ENCODE assay signal across 19 cellular contexts in the genomic region with DNA sequence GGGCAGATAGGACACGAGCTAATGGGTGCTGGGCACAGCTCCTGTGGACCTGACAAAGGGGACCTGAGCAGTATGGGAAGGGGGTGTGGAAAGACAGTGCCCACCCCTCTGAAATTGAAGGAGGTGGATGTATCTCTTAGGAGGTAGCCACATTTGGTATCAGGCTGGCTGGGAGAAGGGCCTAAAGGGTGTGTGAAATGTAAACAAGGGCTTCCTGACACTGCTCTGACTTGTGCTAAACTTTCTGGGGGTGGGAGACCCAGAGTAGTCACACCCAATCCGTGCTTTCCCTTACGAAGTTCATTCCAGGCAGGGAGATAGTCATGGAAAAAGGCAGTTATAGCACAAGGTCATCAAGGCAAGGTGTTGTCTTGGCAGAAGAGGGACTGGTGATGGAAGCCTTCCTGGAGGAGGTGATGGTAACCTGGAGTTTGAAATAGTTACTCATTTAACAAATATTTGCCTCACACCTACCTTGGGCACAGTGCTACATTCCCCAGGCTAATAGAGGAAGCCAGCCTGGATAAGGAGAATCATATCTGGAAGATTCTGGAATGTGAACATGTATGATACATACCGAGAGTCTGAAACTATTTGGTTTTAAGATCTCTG. TPM values are rescaled to one million over a fixed set of nuclear protein-coding genes. Genes with fewer than 3 reads are reported as not detected.
A peak's percentile ranks its signal among the peaks of the same experiment; 100 is the strongest.
DNase-seq lines count a peak whose midpoint lies in the region; ATAC-seq, FAIRE-seq and TF ChIP-seq lines count a peak whose summit lies in the region.
"Had no signal": no experiment of that assay in that cellular context is flagged by ENCODE, and none has a peak within 500 bp of the region (broad histone marks: within the 10 kb centered on the region; RNA-seq: fewer than 3 reads in every experiment).

No MANE protein-coding gene starts in this region.

- 71% methylated on average over 4 of the region's 4 CpGs for WGBS in K562 (ENCODE audit: insufficient coverage, low coverage, missing lambda C conversion rate)
- 72% methylated on average over 4 of the region's 4 CpGs for WGBS in mesenchymal stem cell

- no peak overlapping the region for H3K18ac ChIP-seq in mesenchymal stem cell (ENCODE audit: low read depth in 1 of 2, low read length in 2 of 2)

- H2BK120ac ChIP-seq in mesenchymal stem cell (ENCODE audit: low read depth, low read length), result no peak overlapping the region

- no peak overlapping the region for H2BK12ac ChIP-seq in mesenchymal stem cell (ENCODE audit: low read length in 2 of 2)

- in situ Hi-C loops in K562 (cut with MboI), result no loop called here

- no peak overlapping the region for H3K9ac ChIP-seq in K562 (ENCODE audit: insufficient read depth in 1 of 2, low read depth in 2 of 2, low read length in 2 of 2)
- H3K9ac ChIP-seq in mesenchymal stem cell (ENCODE audit: low read length), result no peak overlapping the region

- no peak overlapping the region for H3K23ac ChIP-seq in mesenchymal stem cell (ENCODE audit: low read length in 2 of 2)

- H3K9me1 ChIP-seq in K562 (ENCODE audit: control insufficient read depth, insufficient read depth, low read length), result peaks cover 6% of the 10 kb centered on the region

- BruUV-seq in MCF 10A (replicated peaks; lab: Mats Ljungman, UMichigan) (no TSS peak), K562 (replicated peaks; lab: Mats Ljungman, UMichigan) (no TSS peak)

- no peak for TF ChIP-seq EP300 in K562 (IDR thresholded peaks at IDR 0.05; ENCODE audit: low read length)

- no peak for TF ChIP-seq CTCF in MCF 10A (IDR thresholded peaks at IDR 0.05; ENCODE audit: unreplicated experiment)
- TF ChIP-seq CTCF in breast epithelium (IDR thresholded peaks at IDR 0.05), result no peak
- no peak for TF ChIP-seq CTCF in K562 (IDR thresholded peaks at IDR 0.05 in 2 of 3, conservative IDR thresholded peaks at IDR 0.05 in 1 of 3; ENCODE audit: insufficient read depth in 2 of 3, low read depth in 1 of 3, low read length in 3 of 3)
- no peak for TF ChIP-seq CTCF in glutamatergic neuron (IDR thresholded peaks at IDR 0.05; ENCODE audit: partially characterized antibody, unreplicated experiment)

- H3K36me3 ChIP-seq in breast epithelium, result no peaks in the 10 kb centered on the region
- H3K36me3 ChIP-seq in K562 (ENCODE audit: control insufficient read depth, insufficient read depth, low read length), result peaks cover 63% of the 10 kb centered on the region; the same call in 2 of the 3 replicates
- peaks cover 43 to 55% of the 10 kb centered on the region in 2 experiments for H3K36me3 ChIP-seq in mesenchymal stem cell (ENCODE audit: control insufficient read depth in 1 of 2, insufficient read depth in 2 of 2, low read depth in 1 of 2, low read length in 2 of 2)

- FAIRE-seq in K562 (lab: Jason Lieb, UNC), result no peak

- H2BK15ac ChIP-seq in mesenchymal stem cell (ENCODE audit: low read depth, poor library complexity, severe bottlenecking), result no peak overlapping the region

- no peak overlapping the region for H2BK5ac ChIP-seq in mesenchymal stem cell (ENCODE audit: low read depth, low read length, poor library complexity, severe bottlenecking)

- H3K9me3 ChIP-seq in breast epithelium, result no peaks in the 10 kb centered on the region
- no peaks in the 10 kb centered on the region for H3K9me3 ChIP-seq in K562 (replicated peaks; ENCODE audit: control insufficient read depth, insufficient read depth, low read depth, low read length)
- H3K9me3 ChIP-seq in mesenchymal stem cell (ENCODE audit: control insufficient read depth, low read length), result no peaks in the 10 kb centered on the region

- H2AK5ac ChIP-seq in mesenchymal stem cell (ENCODE audit: low read length, severe bottlenecking), result no peak overlapping the region

- H3K4me3 Mint-ChIP-seq in MCF 10A (ENCODE audit: unreplicated experiment) (no peak overlapping the region), glutamatergic neuron (ENCODE audit: unreplicated experiment) (no peak overlapping the region)
- H3K4me3 Mint-ChIP-seq: CD4-positive, alpha-beta memory T cell; GM23338; T-cell had no signal

- peaks cover 21% of the 10 kb centered on the region for H3K79me2 ChIP-seq in K562 (ENCODE audit: control insufficient read depth, insufficient read depth, low read length)

- H3K27ac ChIP-seq in breast epithelium, result no peak overlapping the region
- H3K27ac ChIP-seq in K562 (ENCODE audit: extremely low read depth, low read depth, low read length), result no peak overlapping the region
- no peak overlapping the region for H3K27ac ChIP-seq in mesenchymal stem cell (ENCODE audit: low read length, poor library complexity, severe bottlenecking)
- H3K27ac ChIP-seq: SK-N-MC had no signal

- POLR2A ChIA-PET in MCF 10A (lab: Yijun Ruan, JAX) (no interaction called here), K562 (lab: Yijun Ruan, JAX) (interaction anchor here (0.5 to 3.8 kb wide), 3 partner anchors 12 to 62 kb away, joined by 3 to 16 read pairs (median 3); no protein-coding TSS in a partner anchor)

- H3K27me3 Mint-ChIP-seq in MCF 10A (ENCODE audit: insufficient read depth, unreplicated experiment) (no peaks in the 10 kb centered on the region), glutamatergic neuron (ENCODE audit: unreplicated experiment) (no peaks in the 10 kb centered on the region)
- H3K27me3 Mint-ChIP-seq: CD4-positive, alpha-beta memory T cell; T-cell had no signal

- no peak overlapping the region for H4K91ac ChIP-seq in mesenchymal stem cell (ENCODE audit: low read length)

- H3K36me3 Mint-ChIP-seq in MCF 10A (ENCODE audit: insufficient read depth, unreplicated experiment), result peaks cover 31% of the 10 kb centered on the region
- H3K36me3 Mint-ChIP-seq in glutamatergic neuron (ENCODE audit: unreplicated experiment), result no peaks in the 10 kb centered on the region
- H3K36me3 Mint-ChIP-seq: CD4-positive, alpha-beta memory T cell; T-cell had no signal

- CTCF ChIA-PET in MCF 10A (lab: Yijun Ruan, JAX) (interaction anchor here (0.5 to 0.6 kb wide), 2 partner anchors 13 to 612 kb away, joined by 3 to 4 read pairs; no protein-coding TSS in a partner anchor), K562 (lab: Yijun Ruan, JAX; ENCODE audit: low intra/inter-chr PET ratio) (no interaction called here)

- TF ChIP-seq POLR2A in breast epithelium (IDR thresholded peaks at IDR 0.05), result no peak
- no peak for TF ChIP-seq POLR2A in K562 (conservative IDR thresholded peaks at IDR 0.05)

- H4K20me1 ChIP-seq in K562 (replicated peaks; ENCODE audit: control insufficient read depth, insufficient read depth, low read length), result 0 out of 2 replicates have a peak, but pooled peaks cover 9% of the 10 kb centered on the region

- DNase-seq in MCF 10A (ENCODE audit: unreplicated experiment), result no peak
- no peak for DNase-seq in breast epithelium (ENCODE audit: low spot score in 2 of 2)
- no peak for DNase-seq in K562 (ENCODE audit: extremely low read depth in 1 of 4, low spot score in 3 of 4)
- no peak for DNase-seq in mesenchymal stem cell
- no peak for DNase-seq in glutamatergic neuron
- DNase-seq in NOMO-1 (lab: John Stamatoyannopoulos, UW; ENCODE audit: unreplicated experiment in 2 of 2), result no peak
- DNase-seq in NCI-H1417 treated with DMSO at 0.1 percent for 48 hours (lab: John Stamatoyannopoulos, UW), result no peak
- DNase-seq: 8988T; CD4-positive, alpha-beta memory T cell; MV-4-11; NCI-H1417; NCI-H1930; NCI-H446; NCI-H69; T-cell had no signal

- no peak for TF ChIP-seq RAD21 in K562 (CRISPR knock-in tag; conservative IDR thresholded peaks at IDR 0.05 in 1 of 2, IDR thresholded peaks at IDR 0.05 in 1 of 2)

- peak overlapping the region; percentile 61 for H4K8ac ChIP-seq in mesenchymal stem cell (ENCODE audit: low read length)

- H3K4ac ChIP-seq in mesenchymal stem cell (ENCODE audit: low read depth in 1 of 2, low read length in 2 of 2), result no peak overlapping the region

- H2AFZ ChIP-seq in K562 (ENCODE audit: low read depth, low read length) (no peak overlapping the region), mesenchymal stem cell (ENCODE audit: low read depth, low read length) (no peak overlapping the region)
- H2AFZ ChIP-seq: GM23338 had no signal

- H3K79me1 ChIP-seq in mesenchymal stem cell (replicated peaks; ENCODE audit: low read length, poor library complexity, severe bottlenecking), result peaks cover 21% of the 10 kb centered on the region

- ATAC-seq in K562 (no peak), HG02938 (IDR thresholded peaks at IDR 0.05; ENCODE audit: unreplicated experiment) (no peak)
- ATAC-seq: GM23338, HCT116, T-cell had no signal

- H3K4me2 ChIP-seq in K562 (ENCODE audit: insufficient read depth, low read length), result no peak overlapping the region
- no peak overlapping the region for H3K4me2 ChIP-seq in mesenchymal stem cell (ENCODE audit: low read length, poor library complexity, severe bottlenecking)
- H3K4me2 ChIP-seq: GM23338 had no signal

- intact Hi-C loops in MCF 10A (cut with micrococcal nuclease) (no loop called here), breast epithelium (cut with DNase I; ENCODE audit: low total_unique reads) (loop anchor here (1.0 kb wide), 1 partner anchor 40 kb away; no protein-coding TSS in a partner anchor), K562 (cut with micrococcal nuclease) (no loop called here)

- H3K4me3 ChIP-seq in breast epithelium, result no peak overlapping the region
- no peak overlapping the region for H3K4me3 ChIP-seq in K562
- H3K4me3 ChIP-seq in mesenchymal stem cell (ENCODE audit: insufficient read depth in 1 of 2, low read depth in 1 of 2, low read length in 2 of 2), result no peak overlapping the region
- H3K4me3 ChIP-seq: GM23338, SK-N-MC had no signal

- H3K9me3 Mint-ChIP-seq in MCF 10A (ENCODE audit: unreplicated experiment) (no peaks in the 10 kb centered on the region), glutamatergic neuron (ENCODE audit: unreplicated experiment) (peaks cover 5% of the 10 kb centered on the region)
- H3K9me3 Mint-ChIP-seq: GM23338, T-cell had no signal

- no peak overlapping the region for H3K14ac ChIP-seq in mesenchymal stem cell (ENCODE audit: low read length in 2 of 2)

- H3K27me3 ChIP-seq in breast epithelium (no peaks in the 10 kb centered on the region), K562 (ENCODE audit: control insufficient read depth in 2 of 2, insufficient read depth in 2 of 2, low read length in 2 of 2) (no peaks in the 10 kb centered on the region), mesenchymal stem cell (ENCODE audit: control insufficient read depth in 1 of 2, insufficient read depth in 1 of 2, low read length in 2 of 2) (no peaks in the 10 kb centered on the region)

- H3K4me1 Mint-ChIP-seq in MCF 10A (ENCODE audit: insufficient read depth, unreplicated experiment) (peaks cover 21% of the 10 kb centered on the region), glutamatergic neuron (ENCODE audit: low read depth, unreplicated experiment) (peaks cover 3% of the 10 kb centered on the region)

- H3K27ac Mint-ChIP-seq in MCF 10A (ENCODE audit: low read depth, unreplicated experiment) (peak overlapping the region; percentile 19), glutamatergic neuron (ENCODE audit: unreplicated experiment) (no peak overlapping the region)
- H3K27ac Mint-ChIP-seq: GM23338, T-cell had no signal

- H3K4me1 ChIP-seq in breast epithelium (peaks cover 0 to 3% of the 10 kb centered on the region in 2 donors), K562 (replicated peaks in 1 of 2; ENCODE audit: control insufficient read depth in 2 of 2, insufficient read depth in 2 of 2, low read length in 2 of 2) (peaks cover 11 to 42% of the 10 kb centered on the region in 2 experiments; a peak in 4 of 5 replicates), mesenchymal stem cell (ENCODE audit: control insufficient read depth, insufficient read depth, low read depth, low read length) (peaks cover 30% of the 10 kb centered on the region)

RNA-seq across cellular contexts. Expression of a gene that starts 5.3 kb away (rescaled TPM):
- 3.6 and 4.8 TPM in 2 replicates for total RNA-seq in MCF 10A (2022)
- 10 to 100 TPM in 2 of 3 donors, 1 to 10 TPM in 1; 5.4 to 12.5 (median 12.3) TPM for total RNA-seq in breast epithelium
- total RNA-seq in K562 (2011; cell fraction: chromatin; rRNA removed; ENCODE audit: low replicate concordance), result 1.4 and 6.8 TPM in 2 replicates
- 5.8 TPM in 2 replicates for total RNA-seq in K562 (2011; cell fraction: nucleolus; rRNA removed)
- 4.1 and 6.1 TPM in 2 replicates for total RNA-seq in K562 (2011; cell fraction: nucleoplasm; rRNA removed)
- total RNA-seq in K562 (2014; rRNA removed), result 3.0 and 4.5 TPM in 2 replicates
- total RNA-seq in K562 (2014; rRNA removed; fragmentation: Illumina TruSeq; extraction: Trizol), result 0.70 and 1.5 TPM in 2 replicates
- total RNA-seq in K562 (2015; rRNA removed; fragmentation: Illumina TruSeq; extraction: Trizol), result 1.7 and 2.2 TPM in 2 replicates
- 4.4 and 5.2 TPM in 2 replicates for total RNA-seq in K562 (2021)
- 1.3 and 2.3 TPM in 2 replicates for polyA plus RNA-seq in K562 (2011; rRNA removed)
- 2.0 and 4.9 TPM in 2 replicates for polyA plus RNA-seq in K562 (2011; cell fraction: cytosol; rRNA removed)
- polyA plus RNA-seq in K562 (2011; cell fraction: nucleus; rRNA removed), result 6.8 and 13.1 TPM in 2 replicates
- 3.7 and 4.3 TPM in 2 replicates for polyA plus RNA-seq in K562 (2012)
- 1.5 and 3.0 TPM in 2 replicates for polyA plus RNA-seq in K562 (2014; fragmentation: Illumina TruSeq; extraction: Trizol)
- under 1 TPM; 0.31 to 0.64 TPM for polyA plus RNA-seq in K562 (2014; fragmentation: Nextera tagmentation; extraction: Ambion mirVana)
- polyA plus RNA-seq in K562 (2014; rRNA removed), result 3.7 and 4.5 TPM in 2 replicates
- polyA minus RNA-seq in K562 (2011; rRNA and poly(A)+ RNA removed), result 0.36 and 0.39 TPM in 2 replicates
- 1.1 and 5.4 TPM in 2 replicates for polyA minus RNA-seq in K562 (2011; cell fraction: cytosol; rRNA and poly(A)+ RNA removed)
- 1.7 and 2.2 TPM in 2 replicates for polyA minus RNA-seq in K562 (2011; cell fraction: nucleus; rRNA and poly(A)+ RNA removed)
- polyA plus RNA-seq in mesenchymal stem cell (2013, experiment 1 of 2), result 2.9 TPM
- 3.2 TPM for polyA plus RNA-seq in mesenchymal stem cell (2013, experiment 2 of 2)
- total RNA-seq in glutamatergic neuron (ENCODE audit: unreplicated experiment), result 6.3 TPM

RNA-seq across cellular contexts. Expression of a gene that starts 7.1 kb away (rescaled TPM):
- total RNA-seq in MCF 10A (2022) (56.3 and 68.4 TPM in 2 replicates), breast epithelium (10 to 100 TPM; 19.8 to 49.9 (median 37.0) TPM), K562 (2014; rRNA removed) (86.8 and 116 TPM in 2 replicates), K562 (2014; rRNA removed; fragmentation: Illumina TruSeq; extraction: Trizol) (23.4 and 31.0 TPM in 2 replicates), K562 (2015; rRNA removed; fragmentation: Illumina TruSeq; extraction: Trizol) (43.8 and 45.9 TPM in 2 replicates), K562 (2021) (76.2 and 78.0 TPM in 2 replicates), glutamatergic neuron (ENCODE audit: unreplicated experiment) (45.7 TPM)
- 27.8 and 57.7 TPM in 2 replicates for total RNA-seq in K562 (2011; cell fraction: chromatin; rRNA removed; ENCODE audit: low replicate concordance)
- total RNA-seq in K562 (2011; cell fraction: nucleolus; rRNA removed), result 51.2 and 57.7 TPM in 2 replicates
- 45.8 and 54.2 TPM in 2 replicates for total RNA-seq in K562 (2011; cell fraction: nucleoplasm; rRNA removed)
- polyA plus RNA-seq in K562 (2011; rRNA removed) (39.0 and 43.9 TPM in 2 replicates), K562 (2014; fragmentation: Illumina TruSeq; extraction: Trizol) (63.7 and 69.7 TPM in 2 replicates), K562 (2014; fragmentation: Nextera tagmentation; extraction: Ambion mirVana) (1 to 10 TPM; 1.3 to 2.8 TPM), K562 (2014; rRNA removed) (71.9 and 85.4 TPM in 2 replicates)
- 78.6 and 206 TPM in 2 replicates for polyA plus RNA-seq in K562 (2011; cell fraction: cytosol; rRNA removed)
- 55.1 and 117 TPM in 2 replicates for polyA plus RNA-seq in K562 (2011; cell fraction: nucleus; rRNA removed)
- 44.8 and 50.7 TPM in 2 replicates for polyA plus RNA-seq in K562 (2012)
- 21.4 and 27.7 TPM in 2 replicates for polyA minus RNA-seq in K562 (2011; rRNA and poly(A)+ RNA removed)
- 40.9 and 42.3 TPM in 2 replicates for polyA minus RNA-seq in K562 (2011; cell fraction: cytosol; rRNA and poly(A)+ RNA removed)
- polyA minus RNA-seq in K562 (2011; cell fraction: nucleus; rRNA and poly(A)+ RNA removed), result 26.7 and 28.3 TPM in 2 replicates
- polyA plus RNA-seq in mesenchymal stem cell (2013, experiment 1 of 2), result 37.4 TPM
- polyA plus RNA-seq in mesenchymal stem cell (2013, experiment 2 of 2), result 35.8 TPM

RNA-seq across cellular contexts. Expression of a gene that starts 11.3 kb away (rescaled TPM):
- total RNA-seq in MCF 10A (2022), result 120 and 141 TPM in 2 replicates
- 100 to 1,000 TPM; 131 to 156 (median 155) TPM for total RNA-seq in breast epithelium
- total RNA-seq in K562 (2011; cell fraction: chromatin; rRNA removed; ENCODE audit: low replicate concordance), result 240 and 478 TPM in 2 replicates
- total RNA-seq in K562 (2011; cell fraction: nucleolus; rRNA removed), result 771 and 1,062 TPM in 2 replicates
- 571 and 616 TPM in 2 replicates for total RNA-seq in K562 (2011; cell fraction: nucleoplasm; rRNA removed)
- total RNA-seq in K562 (2014; rRNA removed), result 296 and 328 TPM in 2 replicates
- total RNA-seq in K562 (2014; rRNA removed; fragmentation: Illumina TruSeq; extraction: Trizol), result 143 and 167 TPM in 2 replicates
- total RNA-seq in K562 (2015; rRNA removed; fragmentation: Illumina TruSeq; extraction: Trizol), result 196 and 203 TPM in 2 replicates
- 279 and 286 TPM in 2 replicates for total RNA-seq in K562 (2021)
- 220 and 288 TPM in 2 replicates for polyA plus RNA-seq in K562 (2011; rRNA removed)
- 552 and 632 TPM in 2 replicates for polyA plus RNA-seq in K562 (2011; cell fraction: cytosol; rRNA removed)
- polyA plus RNA-seq in K562 (2011; cell fraction: nucleus; rRNA removed), result 601 and 849 TPM in 2 replicates
- 179 and 264 TPM in 2 replicates for polyA plus RNA-seq in K562 (2012)
- 186 and 195 TPM in 2 replicates for polyA plus RNA-seq in K562 (2014; fragmentation: Illumina TruSeq; extraction: Trizol)
- 100 to 1,000 TPM; 137 to 276 TPM for polyA plus RNA-seq in K562 (2014; fragmentation: Nextera tagmentation; extraction: Ambion mirVana)
- polyA plus RNA-seq in K562 (2014; rRNA removed), result 282 and 348 TPM in 2 replicates
- polyA minus RNA-seq in K562 (2011; rRNA and poly(A)+ RNA removed), result 127 and 130 TPM in 2 replicates
- polyA minus RNA-seq in K562 (2011; cell fraction: cytosol; rRNA and poly(A)+ RNA removed), result 83.6 and 86.7 TPM in 2 replicates
- 102 and 149 TPM in 2 replicates for polyA minus RNA-seq in K562 (2011; cell fraction: nucleus; rRNA and poly(A)+ RNA removed)
- 60.5 TPM for polyA plus RNA-seq in mesenchymal stem cell (2013, experiment 1 of 2)
- 64.4 TPM for polyA plus RNA-seq in mesenchymal stem cell (2013, experiment 2 of 2)
- 208 TPM for total RNA-seq in glutamatergic neuron (ENCODE audit: unreplicated experiment)

RNA-seq across cellular contexts. Expression of a gene that starts 16.3 kb away (rescaled TPM):
- 27.9 and 38.9 TPM in 2 replicates for total RNA-seq in MCF 10A (2022)
- 10 to 100 TPM; 16.2 to 22.0 (median 18.3) TPM for total RNA-seq in breast epithelium
- 110 and 268 TPM in 2 replicates for total RNA-seq in K562 (2011; cell fraction: chromatin; rRNA removed; ENCODE audit: low replicate concordance)
- total RNA-seq in K562 (2011; cell fraction: nucleolus; rRNA removed), result 191 and 199 TPM in 2 replicates
- 123 and 150 TPM in 2 replicates for total RNA-seq in K562 (2011; cell fraction: nucleoplasm; rRNA removed)
- total RNA-seq in K562 (2014; rRNA removed), result 87.5 and 122 TPM in 2 replicates
- 31.9 and 39.4 TPM in 2 replicates for total RNA-seq in K562 (2014; rRNA removed; fragmentation: Illumina TruSeq; extraction: Trizol)
- 66.8 and 68.1 TPM in 2 replicates for total RNA-seq in K562 (2015; rRNA removed; fragmentation: Illumina TruSeq; extraction: Trizol)
- 94.1 and 97.3 TPM in 2 replicates for total RNA-seq in K562 (2021)
- polyA plus RNA-seq in K562 (2011; rRNA removed), result 63.1 and 71.2 TPM in 2 replicates
- polyA plus RNA-seq in K562 (2011; cell fraction: cytosol; rRNA removed), result 117 and 149 TPM in 2 replicates
- 379 and 380 TPM in 2 replicates for polyA plus RNA-seq in K562 (2011; cell fraction: nucleus; rRNA removed)
- 39.2 and 65.5 TPM in 2 replicates for polyA plus RNA-seq in K562 (2012)
- polyA plus RNA-seq in K562 (2014; fragmentation: Illumina TruSeq; extraction: Trizol), result 81.1 and 106 TPM in 2 replicates
- polyA plus RNA-seq in K562 (2014; fragmentation: Nextera tagmentation; extraction: Ambion mirVana), result 10 to 100 TPM; 17.9 to 27.0 TPM
- polyA plus RNA-seq in K562 (2014; rRNA removed), result 93.2 and 110 TPM in 2 replicates
- 50.3 and 52.5 TPM in 2 replicates for polyA minus RNA-seq in K562 (2011; rRNA and poly(A)+ RNA removed)
- polyA minus RNA-seq in K562 (2011; cell fraction: cytosol; rRNA and poly(A)+ RNA removed), result 35.5 and 48.5 TPM in 2 replicates
- 96.7 and 113 TPM in 2 replicates for polyA minus RNA-seq in K562 (2011; cell fraction: nucleus; rRNA and poly(A)+ RNA removed)
- 8.8 TPM for polyA plus RNA-seq in mesenchymal stem cell (2013, experiment 1 of 2)
- polyA plus RNA-seq in mesenchymal stem cell (2013, experiment 2 of 2), result 9.0 TPM
- 25.3 TPM for total RNA-seq in glutamatergic neuron (ENCODE audit: unreplicated experiment)

RNA-seq across cellular contexts. Expression of a gene that starts 39.3 kb away (rescaled TPM):
- total RNA-seq in MCF 10A (2022) (23.9 and 31.4 TPM in 2 replicates), breast epithelium (10 to 100 TPM; 18.4 to 23.0 (median 20.5) TPM), K562 (2014; rRNA removed) (17.5 and 27.9 TPM in 2 replicates), K562 (2014; rRNA removed; fragmentation: Illumina TruSeq; extraction: Trizol) (7.8 and 10.0 TPM in 2 replicates), K562 (2015; rRNA removed; fragmentation: Illumina TruSeq; extraction: Trizol) (16.1 and 16.2 TPM in 2 replicates), K562 (2021) (28.4 and 30.8 TPM in 2 replicates), glutamatergic neuron (ENCODE audit: unreplicated experiment) (53.2 TPM)
- total RNA-seq in K562 (2011; cell fraction: chromatin; rRNA removed; ENCODE audit: low replicate concordance), result 24.0 and 67.1 TPM in 2 replicates
- total RNA-seq in K562 (2011; cell fraction: nucleolus; rRNA removed), result 41.3 and 46.4 TPM in 2 replicates
- 28.3 and 29.6 TPM in 2 replicates for total RNA-seq in K562 (2011; cell fraction: nucleoplasm; rRNA removed)
- polyA plus RNA-seq in K562 (2011; rRNA removed) (13.9 and 19.1 TPM in 2 replicates), K562 (2014; fragmentation: Illumina TruSeq; extraction: Trizol) (24.7 and 27.1 TPM in 2 replicates), K562 (2014; fragmentation: Nextera tagmentation; extraction: Ambion mirVana) (1 to 10 TPM; 7.0 to 9.8 TPM), K562 (2014; rRNA removed) (18.6 and 22.0 TPM in 2 replicates)
- polyA plus RNA-seq in K562 (2011; cell fraction: cytosol; rRNA removed), result 27.1 and 36.4 TPM in 2 replicates
- polyA plus RNA-seq in K562 (2011; cell fraction: nucleus; rRNA removed), result 59.2 and 89.3 TPM in 2 replicates
- 27.4 and 30.4 TPM in 2 replicates for polyA plus RNA-seq in K562 (2012)
- 18.8 and 24.2 TPM in 2 replicates for polyA minus RNA-seq in K562 (2011; rRNA and poly(A)+ RNA removed)
- polyA minus RNA-seq in K562 (2011; cell fraction: cytosol; rRNA and poly(A)+ RNA removed), result 16.5 and 21.7 TPM in 2 replicates
- 18.4 and 22.3 TPM in 2 replicates for polyA minus RNA-seq in K562 (2011; cell fraction: nucleus; rRNA and poly(A)+ RNA removed)
- 14.7 TPM for polyA plus RNA-seq in mesenchymal stem cell (2013, experiment 1 of 2)
- 13.5 TPM for polyA plus RNA-seq in mesenchymal stem cell (2013, experiment 2 of 2)
